11 cellular contexts compared by ENCODE assay signal in genomic region chr20:21315138-21315537, GRCh38. TPM values are rescaled to one million over a fixed set of nuclear protein-coding genes. Genes with fewer than 3 reads are reported as not detected.
DNase-seq lines count a peak whose midpoint lies in the region; ATAC-seq, FAIRE-seq and TF ChIP-seq lines count a peak whose summit lies in the region.
"Had no signal": no experiment of that assay in that cellular context is flagged by ENCODE, and none has a peak within 500 bp of the region (broad histone marks: within the 10 kb centered on the region; RNA-seq: fewer than 3 reads in every experiment).

No MANE protein-coding gene starts in this region.

- H3K4me1 Mint-ChIP-seq in activated CD8-positive, alpha-beta T cell treated with anti-CD3 and anti-CD28 coated beads for 36 hours (ENCODE audit: low read depth), result peaks cover 83% of the 10 kb centered on the region
- H3K4me1 Mint-ChIP-seq in activated CD8-positive, alpha-beta T cell treated with anti-CD3 and anti-CD28 coated beads, Interleukin-2, amount 10 ng/mL, durations not matched to agents 7 days and 5 days (ENCODE audit: low read depth), result peaks cover 44% of the 10 kb centered on the region

- no peaks in the 10 kb centered on the region for H3K27me3 Mint-ChIP-seq in activated CD8-positive, alpha-beta T cell treated with anti-CD3 and anti-CD28 coated beads for 36 hours
- H3K27me3 Mint-ChIP-seq in activated CD8-positive, alpha-beta T cell treated with anti-CD3 and anti-CD28 coated beads, Interleukin-2, amount 10 ng/mL, durations not matched to agents 7 days and 5 days (ENCODE audit: low read depth), result no peaks in the 10 kb centered on the region
- H3K27me3 Mint-ChIP-seq: CD4-positive, alpha-beta T cell had no signal

- no peak for TF ChIP-seq CTCF in activated CD8-positive, alpha-beta T cell treated with anti-CD3 and anti-CD28 coated beads for 36 hours (IDR thresholded peaks at IDR 0.05)
- TF ChIP-seq CTCF in GM12878 (IDR thresholded peaks at IDR 0.05 in 2 of 3, conservative IDR thresholded peaks at IDR 0.05 in 1 of 3; ENCODE audit: control insufficient read depth in 2 of 3, extremely low read depth in 1 of 3, insufficient read depth in 1 of 3, low read depth in 3 of 3, low read length in 3 of 3), result no peak
- TF ChIP-seq CTCF in pancreas (IDR thresholded peaks at IDR 0.05), result no peak

- 29% methylated on average over 4 of the region's 4 CpGs for WGBS in GM12878 (ENCODE audit: insufficient coverage, insufficient replicate concordance, low lambda C conversion rate, missing lambda C conversion rate)
- WGBS in pancreas, 2 donors, result 54 to 63% methylated on average over 4 of the region's 4 CpGs

- H4K20me1 ChIP-seq in GM12878 (ENCODE audit: control insufficient read depth, insufficient read depth), result no peaks in the 10 kb centered on the region

- RAD21 ChIA-PET in GM12878 (lab: Charles Lee; ENCODE audit: unreplicated experiment), result no interaction called here

- no peaks in the 10 kb centered on the region for H3K9me3 Mint-ChIP-seq in activated CD8-positive, alpha-beta T cell treated with anti-CD3 and anti-CD28 coated beads for 36 hours
- peaks cover 11% of the 10 kb centered on the region for H3K9me3 Mint-ChIP-seq in activated CD8-positive, alpha-beta T cell treated with anti-CD3 and anti-CD28 coated beads, Interleukin-2, amount 10 ng/mL, durations not matched to agents 7 days and 5 days (ENCODE audit: insufficient read depth)

- DNase-seq in activated CD8-positive, alpha-beta T cell treated with anti-CD3 and anti-CD28 coated beads for 36 hours, result peak; percentile 63
- DNase-seq in activated CD8-positive, alpha-beta T cell treated with anti-CD3 and anti-CD28 coated beads, Interleukin-2, amount 10 ng/mL, durations not matched to agents 7 days and 5 days, result no peak
- DNase-seq in HT1080 (ENCODE audit: low read depth), result peak; percentile 50
- DNase-seq in GM12878 (ENCODE audit: low read depth, low spot score), result no peak
- DNase-seq in pancreas, result peak in 2 of 6 donors; percentile 7 to 41
- no peak for DNase-seq in posterior vena cava (ENCODE audit: low spot score)
- DNase-seq: CD4-positive, alpha-beta T cell; SHP77 had no signal

- H3K4me1 ChIP-seq in GM12878 (ENCODE audit: control insufficient read depth, insufficient read depth, low read length) (peaks cover 11% of the 10 kb centered on the region), pancreas (peaks cover 4 to 24% (median 20%) of the 10 kb centered on the region in 3 donors)
- H3K4me1 ChIP-seq: neural progenitor cell had no signal

- no peak overlapping the region for H3K4me3 Mint-ChIP-seq in activated CD8-positive, alpha-beta T cell treated with anti-CD3 and anti-CD28 coated beads for 36 hours
- H3K4me3 Mint-ChIP-seq in activated CD8-positive, alpha-beta T cell treated with anti-CD3 and anti-CD28 coated beads, Interleukin-2, amount 10 ng/mL, durations not matched to agents 7 days and 5 days, result no peak overlapping the region
- H3K4me3 Mint-ChIP-seq: CD4-positive, alpha-beta T cell; neural progenitor cell had no signal

- H3K27me3 ChIP-seq in GM12878 (replicated peaks in 1 of 2; ENCODE audit: control insufficient read depth in 2 of 2, insufficient read depth in 2 of 2, low read length in 1 of 2) (no peaks in the 10 kb centered on the region), pancreas (no peaks in the 10 kb centered on the region)
- H3K27me3 ChIP-seq: neural progenitor cell had no signal

- peak overlapping the region; percentile 14 for H3K27ac Mint-ChIP-seq in activated CD8-positive, alpha-beta T cell treated with anti-CD3 and anti-CD28 coated beads for 36 hours
- H3K27ac Mint-ChIP-seq in activated CD8-positive, alpha-beta T cell treated with anti-CD3 and anti-CD28 coated beads, Interleukin-2, amount 10 ng/mL, durations not matched to agents 7 days and 5 days, result no peak overlapping the region
- H3K27ac Mint-ChIP-seq: CD4-positive, alpha-beta T cell; neural progenitor cell had no signal

- H3K36me3 ChIP-seq in GM12878 (ENCODE audit: control insufficient read depth in 2 of 2, insufficient read depth in 2 of 2, low read length in 1 of 2), result peaks cover 0 to 2% of the 10 kb centered on the region in 2 experiments; a peak in 1 of 4 replicates
- no peaks in the 10 kb centered on the region for H3K36me3 ChIP-seq in pancreas

- peak; percentile 47 for FAIRE-seq in GM12878 (lab: Jason Lieb, UNC)
- no peak for FAIRE-seq in pancreas (lab: Jason Lieb, UNC)

- ATAC-seq in activated CD8-positive, alpha-beta T cell treated with anti-CD3 and anti-CD28 coated beads for 36 hours, result peak; percentile 89
- ATAC-seq in activated CD8-positive, alpha-beta T cell treated with anti-CD3 and anti-CD28 coated beads, Interleukin-2, amount 10 ng/mL, durations not matched to agents 7 days and 5 days, result no peak
- ATAC-seq in GM12878, result peak; percentile 74
- peak; percentile 73 to 85 (median 83) for ATAC-seq in pancreas
- no peak for ATAC-seq in HG02852 (IDR thresholded peaks at IDR 0.05; ENCODE audit: unreplicated experiment)
- no peak for ATAC-seq in HG03280 (IDR thresholded peaks at IDR 0.05; ENCODE audit: unreplicated experiment)

- H3K27ac ChIP-seq in GM12878 (ENCODE audit: control insufficient read depth, insufficient read depth) (no peak overlapping the region), pancreas (no peak overlapping the region)
- H3K27ac ChIP-seq: neural progenitor cell had no signal

- in situ Hi-C loops in GM12878 (cut with MboI), result no loop called here

- H3K9ac ChIP-seq in GM12878 (ENCODE audit: control insufficient read depth, insufficient read depth, low read length), result no peak overlapping the region
- H3K9ac ChIP-seq: neural progenitor cell had no signal

- CTCF ChIA-PET in activated CD8-positive, alpha-beta T cell treated with anti-CD3 and anti-CD28 coated beads for 36 hours (lab: Charles Lee), result no interaction called here
- CTCF ChIA-PET in activated CD8-positive, alpha-beta T cell treated with anti-CD3 and anti-CD28 coated beads, Interleukin-2, amount 10 ng/mL, durations not matched to agents 7 days and 5 days (lab: Charles Lee), result no interaction called here
- CTCF ChIA-PET in GM12878 (lab: Yijun Ruan, JAX), result no interaction called here

- TF ChIP-seq POLR2A in GM12878 (IDR thresholded peaks at IDR 0.05; ENCODE audit: low read depth, low read length), result no peak

- no peak overlapping the region for H3K4me2 ChIP-seq in GM12878 (ENCODE audit: control insufficient read depth, insufficient read depth)
- H3K4me2 ChIP-seq: neural progenitor cell had no signal

- no peak overlapping the region for H2AFZ ChIP-seq in GM12878 (ENCODE audit: control insufficient read depth, low read depth, low read length)
- H2AFZ ChIP-seq: neural progenitor cell had no signal

- SMC1A ChIA-PET in GM12878 (lab: Charles Lee; ENCODE audit: uncharacterized antibody, unreplicated experiment), result no interaction called here

- H3K4me3 ChIP-seq in GM12878 (no peak overlapping the region), pancreas (no peak overlapping the region)
- H3K4me3 ChIP-seq: neural progenitor cell had no signal

- H3K36me3 Mint-ChIP-seq in activated CD8-positive, alpha-beta T cell treated with anti-CD3 and anti-CD28 coated beads for 36 hours (ENCODE audit: low read depth), result peaks cover 37% of the 10 kb centered on the region
- H3K36me3 Mint-ChIP-seq in activated CD8-positive, alpha-beta T cell treated with anti-CD3 and anti-CD28 coated beads, Interleukin-2, amount 10 ng/mL, durations not matched to agents 7 days and 5 days (ENCODE audit: low read depth), result peaks cover 34% of the 10 kb centered on the region

- BruUV-seq in GM12878 (replicated peaks; lab: Mats Ljungman, UMichigan), result no TSS peak

- no peak for TF ChIP-seq RAD21 in GM12878 (IDR thresholded peaks at IDR 0.05; ENCODE audit: insufficient read depth, low read depth, low read length)

- no peak for TF ChIP-seq EP300 in GM12878 (IDR thresholded peaks at IDR 0.05; ENCODE audit: borderline replicate concordance in 1 of 2, control insufficient read depth in 1 of 2, low read depth in 2 of 2, low read length in 2 of 2)

- H3K9me3 ChIP-seq in GM12878 (replicated peaks; ENCODE audit: control insufficient read depth, insufficient read depth, low read length), result no peaks in the 10 kb centered on the region; the same call in 1 of the 3 replicates
- H3K9me3 ChIP-seq in pancreas, result no peaks in the 10 kb centered on the region

- intact Hi-C loops in activated CD8-positive, alpha-beta T cell treated with anti-CD3 and anti-CD28 coated beads for 36 hours (cut with micrococcal nuclease), result no loop called here
- intact Hi-C loops in GM12878 (cut with micrococcal nuclease; ENCODE audit: unreplicated experiment) (no loop called here), pancreas (cut with DNase I) (no loop called here), posterior vena cava (cut with DNase I) (no loop called here)

- peaks cover 84% of the 10 kb centered on the region for H3K79me2 ChIP-seq in GM12878 (ENCODE audit: control insufficient read depth, insufficient read depth, low read length)

- POLR2A ChIA-PET in activated CD8-positive, alpha-beta T cell treated with anti-CD3 and anti-CD28 coated beads for 36 hours (lab: Charles Lee), result interaction anchor here (1.2 kb wide), 1 partner anchor 9 kb away, joined by 3 read pairs; no protein-coding TSS in a partner anchor
- POLR2A ChIA-PET in activated CD8-positive, alpha-beta T cell treated with anti-CD3 and anti-CD28 coated beads, Interleukin-2, amount 10 ng/mL, durations not matched to agents 7 days and 5 days (lab: Charles Lee), result no interaction called here
- POLR2A ChIA-PET in GM12878 (lab: Charles Lee), result interaction anchor here (0.6 kb wide), 1 partner anchor 12 kb away, joined by 7 read pairs; the partner anchor contains the start of gene XRN2

RNA-seq across cellular contexts. Expression of gene XRN2, which starts 12.0 kb away (rescaled TPM):
- 10 to 100 TPM; 71.3 to 72.6 TPM for total RNA-seq in activated CD8-positive, alpha-beta T cell treated with anti-CD3 and anti-CD28 coated beads for 36 hours
- 10 to 100 TPM; 54.4 to 57.7 TPM for total RNA-seq in activated CD8-positive, alpha-beta T cell treated with anti-CD3 and anti-CD28 coated beads, Interleukin-2, amount 10 ng/mL, durations not matched to agents 7 days and 5 days
- 114 and 118 TPM in 2 replicates for total RNA-seq in HT1080 (2014; rRNA removed; shearing (Covaris generic))
- 99.4 and 122 TPM in 2 replicates for polyA plus RNA-seq in HT1080 (2015; cell fraction: cytosol; rRNA removed)
- 213 and 232 TPM in 2 replicates for polyA plus RNA-seq in HT1080 (2015; cell fraction: nucleus; rRNA removed)
- 38.7 and 39.4 TPM in 2 replicates for total RNA-seq in GM12878 (2013; cell fraction: nucleolus; rRNA removed)
- total RNA-seq in GM12878 (2014; rRNA removed) (70.1 and 78.4 TPM in 2 replicates), GM12878 (2014; rRNA removed; fragmentation: Illumina TruSeq; extraction: Trizol) (93.8 and 95.6 TPM in 2 replicates), GM12878 (2021) (67.1 and 70.1 TPM in 2 replicates), pancreas (10 to 100 TPM; 21.0 to 33.6 (median 30.7) TPM), posterior vena cava (10 to 100 TPM; 41.0 to 45.9 TPM)
- 34.8 TPM for polyA plus RNA-seq in GM12878 (2011; ENCODE audit: low read depth)
- polyA plus RNA-seq in GM12878 (2011; rRNA removed) (97.8 and 113 TPM in 2 replicates), GM12878 (2014; fragmentation: Illumina TruSeq; extraction: Trizol) (91.0 and 107 TPM in 2 replicates), GM12878 (2014; fragmentation: Nextera tagmentation; extraction: Ambion mirVana) (10 to 100 TPM; 59.7 to 69.6 TPM), GM12878 (2014; rRNA removed) (59.1 and 63.7 TPM in 2 replicates), GM12878 (2016; fragmentation: Nextera tagmentation; extraction: Ambion mirVana) (10 to 100 TPM; 81.1 to 83.3 TPM), pancreas (10 to 100 TPM in 1 of 2 donors, 1 to 10 TPM in 1; 10.0 to 22.0 TPM)
- polyA plus RNA-seq in GM12878 (2011; cell fraction: cytosol; rRNA removed), result 48.1 and 49.2 TPM in 2 replicates
- polyA plus RNA-seq in GM12878 (2011; cell fraction: nucleus; rRNA removed), result 50.1 and 62.5 TPM in 2 replicates
- 37.5 and 48.6 TPM in 2 replicates for polyA plus RNA-seq in GM12878 (2012)
- 48.8 and 64.7 TPM in 2 replicates for polyA minus RNA-seq in GM12878 (2011; rRNA and poly(A)+ RNA removed)
- polyA minus RNA-seq in GM12878 (2011; cell fraction: cytosol; rRNA and poly(A)+ RNA removed), result 24.5 and 29.9 TPM in 2 replicates
- 13.7 and 23.0 TPM in 2 replicates for polyA minus RNA-seq in GM12878 (2011; cell fraction: nucleus; rRNA and poly(A)+ RNA removed)

Comparison
In these comparisons a context has a peak if more than half of its experiments do, and no peak if none do; other contexts are left out.
1. ATAC-seq: peak in activated CD8-positive, alpha-beta T cell treated with anti-CD3 and anti-CD28 coated beads for 36 hours (single experiment), GM12878 (single experiment) and pancreas (4 of 4); none in activated CD8-positive, alpha-beta T cell treated with anti-CD3 and anti-CD28 coated beads, Interleukin-2, amount 10 ng/mL, durations not matched to agents 7 days and 5 days (single experiment), HG02852 (single experiment) and HG03280 (single experiment).
2. DNase-seq: peak in activated CD8-positive, alpha-beta T cell treated with anti-CD3 and anti-CD28 coated beads for 36 hours (single experiment) and HT1080 (single experiment); none in activated CD8-positive, alpha-beta T cell treated with anti-CD3 and anti-CD28 coated beads, Interleukin-2, amount 10 ng/mL, durations not matched to agents 7 days and 5 days (single experiment), GM12878 (single experiment) and posterior vena cava (single experiment).